Comparison of ENCODE assay signal across 8 cellular contexts in genomic region chr1:69737527-69738176, GRCh38.
DNase-seq lines count a peak whose midpoint lies in the region; ATAC-seq and TF ChIP-seq lines count a peak whose summit lies in the region.
"Had no signal": no experiment of that assay in that cellular context is flagged by ENCODE, and none has a peak within 500 bp of the region (broad histone marks: within the 10 kb centered on the region; RNA-seq: fewer than 3 reads in every experiment).

No MANE protein-coding gene starts in this region.

- peaks cover 25% of the 10 kb centered on the region for H3K4me1 Mint-ChIP-seq in mesothelial cell of epicardium

- no peaks in the 10 kb centered on the region for H3K4me1 ChIP-seq in OCI-LY3 (ENCODE audit: low read length)

- H3K27me3 ChIP-seq in OCI-LY3 (ENCODE audit: low read depth, low read length) (no peaks in the 10 kb centered on the region), dorsolateral prefrontal cortex (no peaks in the 10 kb centered on the region)

- H3K9me3 Mint-ChIP-seq in mesothelial cell of epicardium = peaks cover 15% of the 10 kb centered on the region
- H3K9me3 Mint-ChIP-seq: stimulated activated naive CD8-positive, alpha-beta T cell treated with anti-CD3 and anti-CD28 coated beads, Interleukin-15, Interleukin-2, amounts not matched to agents 100 ng/mL and 50 ng/mL, for 24 hours had no signal

- TF ChIP-seq CTCF in OCI-LY3 (IDR thresholded peaks at IDR 0.05; ENCODE audit: low read depth, low read length) (peak; percentile 81), dorsolateral prefrontal cortex (IDR thresholded peaks at IDR 0.05 in 54 of 56, conservative IDR thresholded peaks at IDR 0.05 in 2 of 56; ENCODE audit: low read depth in 1 of 56, partially characterized antibody in 56 of 56) (peak; percentile 44 to 84 (median 68)), mesothelial cell of epicardium (IDR thresholded peaks at IDR 0.05; ENCODE audit: unreplicated experiment) (peak; percentile 39)

- H3K4me3 Mint-ChIP-seq in mesothelial cell of epicardium = no peak overlapping the region
- H3K4me3 Mint-ChIP-seq: stimulated activated naive CD8-positive, alpha-beta T cell treated with anti-CD3 and anti-CD28 coated beads, Interleukin-15, Interleukin-2, amounts not matched to agents 100 ng/mL and 50 ng/mL, for 24 hours had no signal

- ATAC-seq in GM21576 (IDR thresholded peaks at IDR 0.05; ENCODE audit: unreplicated experiment) = peak; percentile 73

- no peaks in the 10 kb centered on the region for H3K79me2 ChIP-seq in OCI-LY3 (ENCODE audit: low read length)

- no peak overlapping the region for H3K27ac Mint-ChIP-seq in mesothelial cell of epicardium
- H3K27ac Mint-ChIP-seq: stimulated activated naive CD8-positive, alpha-beta T cell treated with anti-CD3 and anti-CD28 coated beads, Interleukin-15, Interleukin-2, amounts not matched to agents 100 ng/mL and 50 ng/mL, for 24 hours had no signal

- H4K20me1 ChIP-seq in OCI-LY3 (ENCODE audit: insufficient read depth, low read length) = no peaks in the 10 kb centered on the region

- H3K9me3 ChIP-seq in OCI-LY3 (ENCODE audit: insufficient read depth, low read length) = no peaks in the 10 kb centered on the region

- in situ Hi-C loops in KBM-7 (cut with MboI; ENCODE audit: low pct_unique_long_range_greater_than_20kb, low sequenced_read_pairs) = no loop called here

- no peak overlapping the region for H3K4me3 ChIP-seq in OCI-LY3 (ENCODE audit: low read length)
- peak overlapping the region in 5 of 59 donors; percentile 6 to 27 (median 10) for H3K4me3 ChIP-seq in dorsolateral prefrontal cortex

- H3K27ac ChIP-seq in OCI-LY3 (ENCODE audit: low read length) (no peak overlapping the region), dorsolateral prefrontal cortex (peak overlapping the region in 26 of 59 donors; percentile 1 to 73 (median 37))

- H3K36me3 Mint-ChIP-seq in mesothelial cell of epicardium = peaks cover 6% of the 10 kb centered on the region

- intact Hi-C loops in dorsolateral prefrontal cortex (cut with DNase I) = loop anchor here (2.0 to 5.0 kb wide), 2 partner anchors 169 to 170 kb away; partner anchors contain the start of gene LRRC7 (in 1 of the 2)

- no peak overlapping the region for H3K4me2 ChIP-seq in OCI-LY3 (ENCODE audit: low read length)

- no peaks in the 10 kb centered on the region for H3K27me3 Mint-ChIP-seq in mesothelial cell of epicardium (ENCODE audit: low read depth)
- H3K27me3 Mint-ChIP-seq: stimulated activated naive CD8-positive, alpha-beta T cell treated with anti-CD3 and anti-CD28 coated beads, Interleukin-15, Interleukin-2, amounts not matched to agents 100 ng/mL and 50 ng/mL, for 24 hours had no signal

- no peak overlapping the region for H3K9ac ChIP-seq in OCI-LY3 (ENCODE audit: low read length)

- H2AFZ ChIP-seq in OCI-LY3 (ENCODE audit: low read depth, low read length) = no peak overlapping the region

- no peaks in the 10 kb centered on the region for H3K36me3 ChIP-seq in OCI-LY3 (replicated peaks; ENCODE audit: low read depth, low read length)

- DNase-seq in GM04503 (ENCODE audit: low read depth) = peak; percentile 17
- peak; percentile 71 for DNase-seq in KBM-7
- no peak for DNase-seq in dorsolateral prefrontal cortex
- no peak for DNase-seq in mesothelial cell of epicardium (ENCODE audit: low spot score in 2 of 2, unreplicated experiment in 2 of 2)
- no peak for DNase-seq in effector CD4-positive, alpha-beta T cell

Comparison
In these comparisons a context has a peak if more than half of its experiments do, and no peak if none do; other contexts are left out.
1. DNase-seq: peak in GM04503 (single experiment) and KBM-7 (single experiment); none in dorsolateral prefrontal cortex (0 of 10), mesothelial cell of epicardium (0 of 2) and effector CD4-positive, alpha-beta T cell (single experiment).
2. Peak in every context shown above with its lines, with median percentiles within 50 percentile points of each other: CTCF ChIP-seq.